7 cellular contexts compared by ENCODE assay signal in the genomic region with DNA sequence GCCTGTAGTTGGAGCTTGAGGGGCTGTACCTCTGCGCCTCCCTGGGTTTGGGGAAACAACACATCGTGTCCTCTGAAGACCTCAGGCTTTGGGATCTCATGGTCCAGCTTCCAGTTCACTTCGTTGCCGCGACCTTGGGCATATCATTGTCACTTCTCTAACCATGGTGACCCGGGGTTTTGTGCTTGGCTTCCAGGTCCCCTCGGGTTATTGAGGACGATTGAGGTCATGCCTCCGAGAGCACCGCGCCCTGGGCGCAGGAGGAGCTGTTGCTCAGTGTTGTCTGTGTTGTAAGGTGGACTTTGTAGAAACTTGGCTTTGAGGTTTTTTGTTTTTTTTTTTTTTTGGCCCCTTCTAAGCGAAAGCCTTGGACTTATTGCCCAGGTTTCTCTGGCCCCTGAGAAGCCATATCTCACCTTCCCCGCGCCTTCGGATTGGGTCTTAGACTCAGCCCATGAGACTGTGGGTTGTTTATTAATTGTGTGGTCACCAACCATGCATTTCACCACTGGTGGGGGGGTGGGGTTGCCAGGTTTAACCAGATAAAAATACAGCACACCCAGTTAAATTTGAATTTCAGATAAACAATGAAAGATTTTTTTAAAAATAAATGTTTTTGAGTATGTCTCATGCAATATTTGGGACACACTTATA. TPM values are rescaled to one million over a fixed set of nuclear protein-coding genes. Genes with fewer than 3 reads are reported as not detected.
DNase-seq lines count a peak whose midpoint lies in the region; ATAC-seq lines count a peak whose summit lies in the region.

No MANE protein-coding gene starts in this region.

- no peaks in the 10 kb centered on the region for H3K9me3 Mint-ChIP-seq in activated naive CD8-positive, alpha-beta T cell treated with anti-CD3 and anti-CD28 coated beads, Interleukin-2, amount 50 U/mL, for 24 hours

- H3K9me3 ChIP-seq in thymus (ENCODE audit: control insufficient read depth) = no peaks in the 10 kb centered on the region

- H3K4me1 ChIP-seq in thymus (ENCODE audit: control insufficient read depth, insufficient read depth, low read length) = peaks cover 34% of the 10 kb centered on the region

- peak overlapping the region; percentile 29 for H3K4me3 Mint-ChIP-seq in activated naive CD8-positive, alpha-beta T cell treated with anti-CD3 and anti-CD28 coated beads, Interleukin-2, amount 50 U/mL, for 24 hours

- H3K4me3 ChIP-seq in thymus (ENCODE audit: low read length) = peak overlapping the region; percentile 96

- DNase-seq in activated naive CD8-positive, alpha-beta T cell treated with anti-CD3 and anti-CD28 coated beads, Interleukin-2, amount 50 U/mL, for 24 hours = no peak
- peak; percentile 79 for DNase-seq in left kidney (ENCODE audit: low read depth, low spot score)
- no peak for DNase-seq in SIG-M5 treated with dmso at 0.1 percent for 504 hours (lab: John Stamatoyannopoulos, UW; ENCODE audit: unreplicated experiment)
- no peak for DNase-seq in NCI-H1930 (lab: John Stamatoyannopoulos, UW)

- ATAC-seq in GM21619 (IDR thresholded peaks at IDR 0.05; ENCODE audit: unreplicated experiment) (peak; percentile 40), HG03135 (IDR thresholded peaks at IDR 0.05; ENCODE audit: unreplicated experiment) (no peak)
- no peak for ATAC-seq in activated naive CD8-positive, alpha-beta T cell treated with anti-CD3 and anti-CD28 coated beads, Interleukin-2, amount 50 U/mL, for 24 hours

- 74% methylated on average over 16 of the region's 16 CpGs for WGBS in thymus

- H3K27me3 ChIP-seq in thymus (ENCODE audit: control insufficient read depth, insufficient read depth) = no peaks in the 10 kb centered on the region

- no peak overlapping the region for H3K27ac ChIP-seq in thymus (ENCODE audit: low read depth)

- peaks cover 27% of the 10 kb centered on the region for H3K4me1 Mint-ChIP-seq in activated naive CD8-positive, alpha-beta T cell treated with anti-CD3 and anti-CD28 coated beads, Interleukin-2, amount 50 U/mL, for 24 hours

- no peaks in the 10 kb centered on the region for H3K36me3 ChIP-seq in thymus (ENCODE audit: control insufficient read depth, insufficient read depth)

- no peak overlapping the region for H3K27ac Mint-ChIP-seq in activated naive CD8-positive, alpha-beta T cell treated with anti-CD3 and anti-CD28 coated beads, Interleukin-2, amount 50 U/mL, for 24 hours

- H3K27me3 Mint-ChIP-seq in activated naive CD8-positive, alpha-beta T cell treated with anti-CD3 and anti-CD28 coated beads, Interleukin-2, amount 50 U/mL, for 24 hours = peaks cover 21% of the 10 kb centered on the region

- H3K36me3 Mint-ChIP-seq in activated naive CD8-positive, alpha-beta T cell treated with anti-CD3 and anti-CD28 coated beads, Interleukin-2, amount 50 U/mL, for 24 hours (ENCODE audit: low read depth) = no peaks in the 10 kb centered on the region

RNA-seq across cellular contexts. Expression of gene BCL7A, which starts 2.6 kb away (rescaled TPM):
- polyA plus RNA-seq in thymus = 5.5 TPM

RNA-seq across cellular contexts. Expression of gene MLXIP, which starts 54.3 kb away (rescaled TPM):
- 31.9 TPM for polyA plus RNA-seq in thymus
